20 cellular contexts compared by ENCODE assay signal in genomic region chr3:129326591-129326990, GRCh38. TPM values are rescaled to one million over a fixed set of nuclear protein-coding genes. Genes with fewer than 3 reads are reported as not detected.
A peak's percentile ranks its signal among the peaks of the same experiment; 100 is the strongest.
DNase-seq lines count a peak whose midpoint lies in the region; ATAC-seq, FAIRE-seq and TF ChIP-seq lines count a peak whose summit lies in the region.
"Had no signal": no experiment of that assay in that cellular context is flagged by ENCODE, and none has a peak within 500 bp of the region (broad histone marks: within the 10 kb centered on the region; RNA-seq: fewer than 3 reads in every experiment).

No MANE protein-coding gene starts in this region.

- peaks cover 5% of the 10 kb centered on the region for H3K27me3 Mint-ChIP-seq in nephron progenitor cell (ENCODE audit: low read depth, poor library complexity)

- TF ChIP-seq CTCF in IMR-90 (conservative IDR thresholded peaks at IDR 0.05; ENCODE audit: low read depth, low read length) (no peak), H1 (IDR thresholded peaks at IDR 0.05; ENCODE audit: control extremely low read depth in 1 of 3, insufficient read depth in 1 of 3, low read depth in 1 of 3, low read length in 3 of 3) (no peak), nephron progenitor cell (IDR thresholded peaks at IDR 0.05) (no peak)

- no peak overlapping the region for H3K4me3 Mint-ChIP-seq in nephron progenitor cell
- H3K4me3 Mint-ChIP-seq: B cell; CD4-positive, CD25-positive, alpha-beta regulatory T cell; CD8-positive, alpha-beta T cell; H9 had no signal

- H3K27ac Mint-ChIP-seq in nephron progenitor cell = peak overlapping the region; percentile 75
- H3K27ac Mint-ChIP-seq: B cell; CD4-positive, CD25-positive, alpha-beta regulatory T cell; CD8-positive, alpha-beta T cell; H9 had no signal

- no peaks in the 10 kb centered on the region for H3K9me3 ChIP-seq in IMR-90 (ENCODE audit: control insufficient read depth, insufficient read depth, low read length)
- no peaks in the 10 kb centered on the region for H3K9me3 ChIP-seq in H1 (ENCODE audit: insufficient read depth in 2 of 2, low read depth in 1 of 2, low read length in 1 of 2)
- H3K9me3 ChIP-seq: BLaER1, Caco-2 had no signal

- H3K4me1 ChIP-seq in IMR-90 (ENCODE audit: control insufficient read depth, insufficient read depth, low read length) (0 out of 2 replicates have a peak, but pooled peaks cover 2% of the 10 kb centered on the region), H1 (replicated peaks in 1 of 4; ENCODE audit: control insufficient read depth in 3 of 4, insufficient read depth in 4 of 4, low read length in 3 of 4) (no peaks in the 10 kb centered on the region)
- H3K4me1 ChIP-seq: BLaER1, Caco-2 had no signal

- H3K4me2 ChIP-seq in IMR-90 (ENCODE audit: low read depth, low read length) (no peak overlapping the region), H1 (ENCODE audit: insufficient read depth in 1 of 2, low read depth in 2 of 2, low read length in 2 of 2) (no peak overlapping the region)
- H3K4me2 ChIP-seq: BLaER1 had no signal

- ATAC-seq in IMR-90 (ENCODE audit: low read depth) (no peak), sciatic nerve (no peak)
- ATAC-seq: CD8-positive, alpha-beta T cell; HCT116 had no signal

- TF ChIP-seq EP300 in H1 (IDR thresholded peaks at IDR 0.05; ENCODE audit: borderline replicate concordance in 1 of 2, low read depth in 2 of 2, low read length in 2 of 2) = no peak

- H3K27me3 ChIP-seq in IMR-90 (ENCODE audit: control insufficient read depth, insufficient read depth, low read length) (no peaks in the 10 kb centered on the region), H1 (replicated peaks in 1 of 4; ENCODE audit: control insufficient read depth in 3 of 4, extremely low read depth in 1 of 4, insufficient read depth in 3 of 4, low read length in 3 of 4) (peaks cover 0 to 3% (median 0%) of the 10 kb centered on the region in 4 experiments; a peak in 1 of 7 replicates)
- H3K27me3 ChIP-seq: BLaER1 had no signal

- H3K9me1 ChIP-seq in IMR-90 (ENCODE audit: insufficient read depth, low read length) = peaks cover 13% of the 10 kb centered on the region

- H4K91ac ChIP-seq in IMR-90 (ENCODE audit: insufficient read depth, low read depth, low read length) (no peak overlapping the region), H1 (replicated peaks; ENCODE audit: insufficient read length, low read length) (no peak overlapping the region)

- CTCF ChIA-PET in IMR-90 (lab: Yijun Ruan, JAX) = no interaction called here
- CTCF ChIA-PET in H1 (lab: Charles Lee; ENCODE audit: partially characterized antibody) = interaction anchor here (1.0 to 7.4 kb wide), 7 partner anchors 9 to 82 kb away, joined by 3 to 73 read pairs (median 5); a partner anchor contains a TSS

- TF ChIP-seq RAD21 in IMR-90 (IDR thresholded peaks at IDR 0.05; ENCODE audit: low read length) = no peak
- no peak for TF ChIP-seq RAD21 in H1 (IDR thresholded peaks at IDR 0.05 in 1 of 2, conservative IDR thresholded peaks at IDR 0.05 in 1 of 2; ENCODE audit: low read depth in 2 of 2, low read length in 2 of 2)

- H3K18ac ChIP-seq in IMR-90 (ENCODE audit: low read depth, low read length) (no peak overlapping the region), H1 (ENCODE audit: extremely low read depth, low read length) (no peak overlapping the region)

- dilution Hi-C loops in IMR-90 (cut with HindIII; ENCODE audit: low sequenced_read_pairs, unreplicated experiment) = no loop called here

- WGBS in IMR-90 (ENCODE audit: extremely low coverage in 2 of 2, insufficient read length in 1 of 2), 2 experiments = 98% methylated on average over 5 of the region's 12 CpGs; no CpG with 5 or more reads in 1 of the 2 experiments
- WGBS in H1 (ENCODE audit: extremely low coverage in 1 of 2, insufficient coverage in 1 of 2, insufficient read length in 1 of 2, insufficient replicate concordance in 2 of 2, low coverage in 1 of 2, low lambda C conversion rate in 2 of 2, missing lambda C conversion rate in 1 of 2), 2 experiments = 93% methylated on average over 12 of the region's 12 CpGs; no CpG with 5 or more reads in 1 of the 2 experiments

- H3K23ac ChIP-seq in IMR-90 (ENCODE audit: low read depth, low read length) (no peak overlapping the region), H1 (ENCODE audit: insufficient read length) (no peak overlapping the region)

- FAIRE-seq in H1 (lab: Jason Lieb, UNC) (no peak), H54 (lab: Jason Lieb, UNC) (no peak)
- FAIRE-seq: G401.6 had no signal

- H2BK20ac ChIP-seq in IMR-90 (ENCODE audit: low read depth, low read length) (no peak overlapping the region), H1 (ENCODE audit: low read length) (no peak overlapping the region)

- H2AFZ ChIP-seq in IMR-90 (replicated peaks; ENCODE audit: low read length, poor library complexity) = peak overlapping the region; percentile 21
- H2AFZ ChIP-seq in H1 (ENCODE audit: low read length) = no peak overlapping the region

- intact Hi-C loops in IMR-90 (cut with micrococcal nuclease) (no loop called here), sciatic nerve (cut with DNase I) (no loop called here)

- no peaks in the 10 kb centered on the region for H3K23me2 ChIP-seq in H1 (ENCODE audit: low read depth, low read length)

- BruUV-seq in IMR-90 (replicated peaks; lab: Mats Ljungman, UMichigan) = no TSS peak

- H3K4me3 ChIP-seq in IMR-90 (ENCODE audit: insufficient read depth, low read depth, low read length) (no peak overlapping the region), H1 (ENCODE audit: extremely low read depth in 1 of 4, insufficient read depth in 2 of 4, low read depth in 3 of 4, low read length in 4 of 4) (no peak overlapping the region)
- H3K4me3 ChIP-seq: BLaER1 had no signal

- peaks cover 11% of the 10 kb centered on the region for H3K36me3 Mint-ChIP-seq in nephron progenitor cell (ENCODE audit: low read depth)
- H3K36me3 Mint-ChIP-seq: CD4-positive, CD25-positive, alpha-beta regulatory T cell; CD8-positive, alpha-beta T cell had no signal

- H3K36me3 ChIP-seq in IMR-90 (ENCODE audit: control insufficient read depth, insufficient read depth, low read length) (no peaks in the 10 kb centered on the region; the same call in none of the 2 replicates), H1 (ENCODE audit: control insufficient read depth in 2 of 4, insufficient read depth in 4 of 4, low read length in 3 of 4) (peaks cover 0 to 2% (median under 1%) of the 10 kb centered on the region in 4 experiments; a peak in 3 of 8 replicates)

- no peak overlapping the region for H4K5ac ChIP-seq in IMR-90 (ENCODE audit: low read depth, low read length)
- no peak overlapping the region for H4K5ac ChIP-seq in H1 (ENCODE audit: insufficient read length, low read depth, low read length)

- POLR2A ChIA-PET in IMR-90 (lab: Charles Lee; ENCODE audit: unreplicated experiment) = interaction anchor here (0.6 kb wide), 1 partner anchor 63 kb away, joined by 8 read pairs; no protein-coding TSS in a partner anchor
- POLR2A ChIA-PET in H1 (lab: Charles Lee; ENCODE audit: partially characterized antibody) = interaction anchor here (1.2 to 9.3 kb wide), 3 partner anchors 10 to 57 kb away, joined by 3 to 112 read pairs (median 4); a partner anchor contains a TSS

- DNase-seq in IMR-90 = no peak
- DNase-seq in H1 (ENCODE audit: low read depth in 1 of 2, low spot score in 2 of 2) = no peak
- DNase-seq in nephron progenitor cell = no peak
- peak; percentile 34 for DNase-seq in sciatic nerve (ENCODE audit: low spot score)
- no peak for DNase-seq in NCI-H2107 (lab: John Stamatoyannopoulos, UW)
- no peak for DNase-seq in Ammon's horn (ENCODE audit: low spot score)
- no peak for DNase-seq in SK-N-DZ (ENCODE audit: low spot score)
- DNase-seq in H54 (ENCODE audit: insufficient read length, low spot score) = no peak
- DNase-seq: Caco-2; CD4-positive, CD25-positive, alpha-beta regulatory T cell; CD8-positive, alpha-beta T cell; DMS153; DND-41; GOT3; H9 had no signal

- no peak overlapping the region for H4K8ac ChIP-seq in IMR-90 (ENCODE audit: low read depth in 2 of 2, low read length in 2 of 2)
- H4K8ac ChIP-seq in H1 (ENCODE audit: extremely low read depth, insufficient read depth, low read length) = 0 out of 2 replicates have a peak overlapping the region, but pooled peaks have one; percentile 11

- H3K9ac ChIP-seq in IMR-90 (ENCODE audit: low read depth, low read length) = no peak overlapping the region
- H3K9ac ChIP-seq in H1 (replicated peaks in 1 of 4; ENCODE audit: extremely low read depth in 1 of 4, low read depth in 3 of 4, low read length in 3 of 4) = no peak overlapping the region
- H3K9ac ChIP-seq: BLaER1 had no signal

- H2BK12ac ChIP-seq in H1 (ENCODE audit: low read depth, low read length) = no peak overlapping the region

- H3K4ac ChIP-seq in IMR-90 (ENCODE audit: low read depth, low read length) (no peak overlapping the region), H1 (replicated peaks; ENCODE audit: insufficient read length, low read depth, low read length) (no peak overlapping the region)

- H2AK5ac ChIP-seq in IMR-90 (ENCODE audit: low read depth, low read length) = no peak overlapping the region
- no peak overlapping the region for H2AK5ac ChIP-seq in H1 (ENCODE audit: low read depth, low read length)

- H4K20me1 ChIP-seq in IMR-90 (ENCODE audit: insufficient read depth, low read length) = no peaks in the 10 kb centered on the region
- no peaks in the 10 kb centered on the region for H4K20me1 ChIP-seq in H1 (replicated peaks in 1 of 2; ENCODE audit: control insufficient read depth in 1 of 2, insufficient read depth in 2 of 2, low read length in 2 of 2)
- H4K20me1 ChIP-seq: BLaER1 had no signal

- peak overlapping the region; percentile 61 for H2AK9ac ChIP-seq in IMR-90 (replicated peaks; ENCODE audit: low read depth, low read length, poor library complexity)

- H3K9me3 Mint-ChIP-seq in nephron progenitor cell = no peaks in the 10 kb centered on the region
- H3K9me3 Mint-ChIP-seq: CD4-positive, CD25-positive, alpha-beta regulatory T cell; CD8-positive, alpha-beta T cell; H9 had no signal

- H2BK120ac ChIP-seq in IMR-90 (ENCODE audit: low read depth, low read length) (no peak overlapping the region), H1 (replicated peaks; ENCODE audit: low read depth, low read length) (no peak overlapping the region)

- no peak for TF ChIP-seq POLR2A in IMR-90 (IDR thresholded peaks at IDR 0.05; ENCODE audit: low read depth, low read length)
- no peak for TF ChIP-seq POLR2A in H1 (IDR thresholded peaks at IDR 0.05; ENCODE audit: control extremely low read depth in 1 of 2, low read depth in 2 of 2, low read length in 2 of 2)
- TF ChIP-seq POLR2A in H54 (IDR thresholded peaks at IDR 0.05; ENCODE audit: low read depth, low read length) = no peak

- peaks cover 12% of the 10 kb centered on the region for H3K4me1 Mint-ChIP-seq in nephron progenitor cell
- H3K4me1 Mint-ChIP-seq: CD4-positive, CD25-positive, alpha-beta regulatory T cell; H9 had no signal

- H2BK5ac ChIP-seq in IMR-90 (ENCODE audit: low read depth, low read length, poor library complexity, severe bottlenecking) = no peak overlapping the region
- H2BK5ac ChIP-seq in H1 (ENCODE audit: low read depth, low read length) = no peak overlapping the region

- H3K79me2 ChIP-seq in H1 (ENCODE audit: control insufficient read depth in 1 of 2, insufficient read depth in 2 of 2, low read length in 2 of 2) = no peaks in the 10 kb centered on the region

- H2BK15ac ChIP-seq in IMR-90 (ENCODE audit: low read depth, low read length) (no peak overlapping the region), H1 (ENCODE audit: low read length) (no peak overlapping the region)

- in situ Hi-C loops in IMR-90 (cut with MboI; ENCODE audit: low sequenced_read_pairs) = no loop called here

- H3K79me1 ChIP-seq in IMR-90 (ENCODE audit: low read depth in 1 of 2, low read length in 2 of 2) = no peaks in the 10 kb centered on the region
- no peaks in the 10 kb centered on the region for H3K79me1 ChIP-seq in H1 (ENCODE audit: low read depth, low read length)

- no peak overlapping the region for H3K14ac ChIP-seq in IMR-90 (replicated peaks; ENCODE audit: low read depth, low read length)
- no peak overlapping the region for H3K14ac ChIP-seq in H1 (ENCODE audit: insufficient read length)

- H3K56ac ChIP-seq in IMR-90 (ENCODE audit: extremely low read depth, insufficient read depth, low read length) (no peak overlapping the region), H1 (replicated peaks; ENCODE audit: insufficient read length, low read depth, low read length) (no peak overlapping the region)

- H3K27ac ChIP-seq in IMR-90 (ENCODE audit: insufficient read depth, low read length) (no peak overlapping the region), H1 (ENCODE audit: low read depth, low read length) (no peak overlapping the region)
- H3K27ac ChIP-seq: BLaER1, C4-2B had no signal

RNA-seq across cellular contexts. Expression of gene HMCES, which starts 47.9 kb away (rescaled TPM):
- 25.8 and 26.0 TPM in 2 replicates for total RNA-seq in IMR-90 (2012; rRNA removed)
- 25.9 and 30.5 TPM in 2 replicates for polyA plus RNA-seq in IMR-90 (2012; rRNA removed)
- polyA plus RNA-seq in IMR-90 (2012; cell fraction: cytosol; rRNA removed) = 16.8 and 25.4 TPM in 2 replicates
- 11.2 and 17.5 TPM in 2 replicates for polyA plus RNA-seq in IMR-90 (2012; cell fraction: nucleus; rRNA removed; ENCODE audit: low replicate concordance)
- 46.7 and 49.5 TPM in 2 replicates for total RNA-seq in H1 (2021; fragmentation: NEBNext Ultra II Directional; extraction: Animal tissue kit (Norgen Biotek cat#: 25700))
- polyA plus RNA-seq in H1 (2011; rRNA removed) = 27.6 and 30.4 TPM in 2 replicates
- 26.4 TPM for polyA plus RNA-seq in H1 (2011; cell fraction: cytosol; rRNA removed)
- 17.6 TPM for polyA plus RNA-seq in H1 (2011; cell fraction: nucleus; rRNA removed)
- 35.2 to 56.7 TPM (median 52.2 TPM) in 4 replicates for polyA plus RNA-seq in H1 (2012, experiment 1 of 2)
- polyA plus RNA-seq in H1 (2012, experiment 2 of 2) = 32.7 TPM
- 22.5 TPM for polyA plus RNA-seq in H1 (2013, experiment 1 of 2)
- polyA plus RNA-seq in H1 (2013, experiment 2 of 2) = 22.2 TPM
- polyA minus RNA-seq in H1 (2011; rRNA and poly(A)+ RNA removed) = 22.2 and 26.2 TPM in 2 replicates
- 17.0 TPM for polyA minus RNA-seq in H1 (2011; cell fraction: cytosol; rRNA and poly(A)+ RNA removed)
- 9.9 TPM for polyA minus RNA-seq in H1 (2011; cell fraction: nucleus; rRNA and poly(A)+ RNA removed)
- total RNA-seq in sciatic nerve = 36.6 TPM
- 17.6 and 26.8 TPM in 2 replicates for polyA plus RNA-seq in SK-N-DZ (2014; cell fraction: cytosol; rRNA removed)
- 15.1 and 20.6 TPM in 2 replicates for polyA plus RNA-seq in SK-N-DZ (2014; cell fraction: nucleus; rRNA removed)
